ENCODE assay signal across 10 cellular contexts in the genomic region with DNA sequence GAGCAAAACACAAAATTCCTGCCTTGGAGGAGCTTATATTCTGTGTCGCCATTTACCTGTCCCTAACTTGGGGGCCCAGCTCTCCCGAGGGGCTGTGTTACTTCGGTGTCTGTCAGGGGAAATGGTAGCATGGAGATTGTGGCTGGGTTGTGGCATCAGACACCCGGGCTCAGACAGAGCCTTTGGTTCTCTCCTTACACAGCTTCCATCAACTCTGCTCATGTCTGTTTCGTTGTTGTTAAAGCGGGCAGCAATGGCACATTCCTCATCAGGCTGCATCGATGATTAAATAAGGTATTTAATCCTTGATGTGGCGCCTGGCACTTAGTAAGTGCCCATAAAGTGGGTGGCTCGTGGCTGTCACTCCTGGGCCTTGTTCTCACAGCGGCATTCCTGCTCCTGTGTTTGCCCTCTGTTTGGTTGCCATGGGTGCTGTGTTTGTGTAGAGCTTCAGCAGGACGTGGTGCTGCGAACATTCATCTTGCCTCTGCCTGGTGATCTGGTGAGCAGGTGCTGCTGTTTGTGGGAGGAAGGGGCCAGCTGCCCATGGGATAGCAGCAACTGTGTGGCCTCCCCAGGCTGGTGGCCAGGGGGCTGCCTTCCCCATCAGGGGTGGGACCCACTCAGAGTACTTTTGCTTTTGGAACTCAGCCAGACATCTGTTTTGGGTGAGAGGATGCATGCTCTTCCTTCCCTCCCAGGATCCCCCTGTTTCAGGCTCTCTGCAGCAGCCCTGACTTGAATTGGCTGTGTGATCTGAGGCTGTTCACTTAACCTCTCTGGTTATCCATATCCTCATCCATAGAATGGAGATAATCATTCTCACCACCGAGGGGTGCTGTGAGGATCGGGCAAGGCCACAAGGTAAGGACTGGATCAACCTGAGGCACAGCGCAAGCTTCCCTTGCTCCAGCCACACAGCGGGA.
DNase-seq lines count a peak whose midpoint lies in the region; ATAC-seq and TF ChIP-seq lines count a peak whose summit lies in the region.
"Had no signal": no experiment of that assay in that cellular context is flagged by ENCODE, and none has a peak within 500 bp of the region (broad histone marks: within the 10 kb centered on the region; RNA-seq: fewer than 3 reads in every experiment).

No MANE protein-coding gene starts in this region.

- TF ChIP-seq RAD21 in liver (IDR thresholded peaks at IDR 0.05), result peak; percentile 9 to 15

- H3K27me3 ChIP-seq in liver (ENCODE audit: control insufficient read depth in 4 of 4, insufficient read depth in 4 of 4, low read length in 3 of 4), result no peaks in the 10 kb centered on the region

- H3K4me3 Mint-ChIP-seq in stimulated activated naive CD8-positive, alpha-beta T cell treated with anti-CD3 and anti-CD28 coated beads, Interleukin-15, Interleukin-2, amounts not matched to agents 100 ng/mL and 50 ng/mL, for 24 hours, result no peak overlapping the region
- no peak overlapping the region for H3K4me3 Mint-ChIP-seq in brain
- H3K4me3 Mint-ChIP-seq in activated CD8-positive, alpha-beta T cell treated with anti-CD3 and anti-CD28 coated beads, Interleukin-2, amount 10 ng/mL, durations not matched to agents 7 days and 5 days, result no peak overlapping the region

- H3K4me1 ChIP-seq in liver (ENCODE audit: control insufficient read depth in 4 of 4, insufficient read depth in 4 of 4, low read length in 3 of 4), result peaks cover 2 to 42% (median 34%) of the 10 kb centered on the region in 4 donors

- H3K27me3 Mint-ChIP-seq in stimulated activated naive CD8-positive, alpha-beta T cell treated with anti-CD3 and anti-CD28 coated beads, Interleukin-15, Interleukin-2, amounts not matched to agents 100 ng/mL and 50 ng/mL, for 24 hours, result no peaks in the 10 kb centered on the region
- H3K27me3 Mint-ChIP-seq in brain, result peaks cover 5% of the 10 kb centered on the region
- H3K27me3 Mint-ChIP-seq in activated CD8-positive, alpha-beta T cell treated with anti-CD3 and anti-CD28 coated beads, Interleukin-2, amount 10 ng/mL, durations not matched to agents 7 days and 5 days (ENCODE audit: low read depth), result peaks cover 5% of the 10 kb centered on the region

- no peaks in the 10 kb centered on the region for H3K36me3 Mint-ChIP-seq in stimulated activated naive CD8-positive, alpha-beta T cell treated with anti-CD3 and anti-CD28 coated beads, Interleukin-15, Interleukin-2, amounts not matched to agents 100 ng/mL and 50 ng/mL, for 24 hours (ENCODE audit: low read depth)
- no peaks in the 10 kb centered on the region for H3K36me3 Mint-ChIP-seq in brain
- H3K36me3 Mint-ChIP-seq in activated CD8-positive, alpha-beta T cell treated with anti-CD3 and anti-CD28 coated beads, Interleukin-2, amount 10 ng/mL, durations not matched to agents 7 days and 5 days (ENCODE audit: low read depth), result no peaks in the 10 kb centered on the region

- DNase-seq in stimulated activated naive CD8-positive, alpha-beta T cell treated with anti-CD3 and anti-CD28 coated beads, Interleukin-15, Interleukin-2, amounts not matched to agents 100 U/mL and 50 U/mL, for 24 hours, result no peak
- no peak for DNase-seq in activated CD8-positive, alpha-beta T cell treated with anti-CD3 and anti-CD28 coated beads, Interleukin-2, amount 10 ng/mL, durations not matched to agents 7 days and 5 days
- DNase-seq: C1 segment of cervical spinal cord, HCEC 1CT had no signal

- POLR2A ChIA-PET in activated CD8-positive, alpha-beta T cell treated with anti-CD3 and anti-CD28 coated beads, Interleukin-2, amount 10 ng/mL, durations not matched to agents 7 days and 5 days (lab: Charles Lee), result no interaction called here

- H3K9me3 ChIP-seq in liver (ENCODE audit: control insufficient read depth in 4 of 4, low read length in 3 of 4), result no peaks in the 10 kb centered on the region

- TF ChIP-seq CTCF in brain (conservative IDR thresholded peaks at IDR 0.05) (no peak), liver (IDR thresholded peaks at IDR 0.05; ENCODE audit: low read depth, low read length, missing input control) (no peak)

- CTCF ChIA-PET in activated CD8-positive, alpha-beta T cell treated with anti-CD3 and anti-CD28 coated beads, Interleukin-2, amount 10 ng/mL, durations not matched to agents 7 days and 5 days (lab: Charles Lee), result no interaction called here

- no peaks in the 10 kb centered on the region for H3K4me1 Mint-ChIP-seq in stimulated activated naive CD8-positive, alpha-beta T cell treated with anti-CD3 and anti-CD28 coated beads, Interleukin-15, Interleukin-2, amounts not matched to agents 100 ng/mL and 50 ng/mL, for 24 hours (ENCODE audit: low read depth)
- H3K4me1 Mint-ChIP-seq in brain, result peaks cover 34% of the 10 kb centered on the region
- no peaks in the 10 kb centered on the region for H3K4me1 Mint-ChIP-seq in activated CD8-positive, alpha-beta T cell treated with anti-CD3 and anti-CD28 coated beads, Interleukin-2, amount 10 ng/mL, durations not matched to agents 7 days and 5 days (ENCODE audit: low read depth)

- peak overlapping the region; percentile 40 for H3K27ac Mint-ChIP-seq in stimulated activated naive CD8-positive, alpha-beta T cell treated with anti-CD3 and anti-CD28 coated beads, Interleukin-15, Interleukin-2, amounts not matched to agents 100 ng/mL and 50 ng/mL, for 24 hours
- peak overlapping the region in 4 of 5 experiments; percentile 50 to 84 (median 63) for H3K27ac Mint-ChIP-seq in brain
- no peak overlapping the region for H3K27ac Mint-ChIP-seq in activated CD8-positive, alpha-beta T cell treated with anti-CD3 and anti-CD28 coated beads, Interleukin-2, amount 10 ng/mL, durations not matched to agents 7 days and 5 days

- no peak for ATAC-seq in stimulated activated naive CD8-positive, alpha-beta T cell treated with anti-CD3 and anti-CD28 coated beads, Interleukin-15, Interleukin-2, amounts not matched to agents 100 U/mL and 50 U/mL, for 24 hours
- ATAC-seq in GM18502 (IDR thresholded peaks at IDR 0.05; ENCODE audit: poor library complexity, unreplicated experiment) (no peak), GM21737 (IDR thresholded peaks at IDR 0.05; ENCODE audit: unreplicated experiment) (no peak), HG03196 (IDR thresholded peaks at IDR 0.05; ENCODE audit: unreplicated experiment) (no peak)
- no peak for ATAC-seq in activated CD8-positive, alpha-beta T cell treated with anti-CD3 and anti-CD28 coated beads, Interleukin-2, amount 10 ng/mL, durations not matched to agents 7 days and 5 days

- H3K9me3 Mint-ChIP-seq in stimulated activated naive CD8-positive, alpha-beta T cell treated with anti-CD3 and anti-CD28 coated beads, Interleukin-15, Interleukin-2, amounts not matched to agents 100 ng/mL and 50 ng/mL, for 24 hours, result peaks cover 7% of the 10 kb centered on the region
- peaks cover 0 to 8% (median 6%) of the 10 kb centered on the region in 5 experiments for H3K9me3 Mint-ChIP-seq in brain
- H3K9me3 Mint-ChIP-seq in activated CD8-positive, alpha-beta T cell treated with anti-CD3 and anti-CD28 coated beads, Interleukin-2, amount 10 ng/mL, durations not matched to agents 7 days and 5 days (ENCODE audit: insufficient read depth), result no peaks in the 10 kb centered on the region

- H3K9ac ChIP-seq in liver (ENCODE audit: low read depth in 1 of 2, low read length in 2 of 2), result no peak overlapping the region

- peak overlapping the region; percentile 76 to 77 for H3K27ac ChIP-seq in liver (ENCODE audit: low read depth in 1 of 2, low read length in 2 of 2)

- no peak overlapping the region for H3K4me3 ChIP-seq in liver (ENCODE audit: low read depth in 1 of 3, low read length in 3 of 3)

- WGBS in liver, result 68% methylated on average over 16 of the region's 16 CpGs

- no peaks in the 10 kb centered on the region for H3K36me3 ChIP-seq in liver (ENCODE audit: control insufficient read depth in 4 of 4, insufficient read depth in 3 of 4, low read depth in 1 of 4, low read length in 3 of 4)

TF ChIP-seq in liver, 16 proteins besides CTCF, POLR2A, EP300 and RAD21:
- TF ChIP-seq YY1 (IDR thresholded peaks at IDR 0.05), result peak; percentile 17
- peak in 1 of 2 donors; percentile 42 for TF ChIP-seq RXRA (IDR thresholded peaks at IDR 0.05)
- no peak for TF ChIP-seq NR2F2 (IDR thresholded peaks at IDR 0.05)
- no peak for TF ChIP-seq TAF1 (conservative IDR thresholded peaks at IDR 0.05)
- peak; percentile 29 to 61 for TF ChIP-seq HNF4A (conservative IDR thresholded peaks at IDR 0.05)
- TF ChIP-seq, protein P1, sequence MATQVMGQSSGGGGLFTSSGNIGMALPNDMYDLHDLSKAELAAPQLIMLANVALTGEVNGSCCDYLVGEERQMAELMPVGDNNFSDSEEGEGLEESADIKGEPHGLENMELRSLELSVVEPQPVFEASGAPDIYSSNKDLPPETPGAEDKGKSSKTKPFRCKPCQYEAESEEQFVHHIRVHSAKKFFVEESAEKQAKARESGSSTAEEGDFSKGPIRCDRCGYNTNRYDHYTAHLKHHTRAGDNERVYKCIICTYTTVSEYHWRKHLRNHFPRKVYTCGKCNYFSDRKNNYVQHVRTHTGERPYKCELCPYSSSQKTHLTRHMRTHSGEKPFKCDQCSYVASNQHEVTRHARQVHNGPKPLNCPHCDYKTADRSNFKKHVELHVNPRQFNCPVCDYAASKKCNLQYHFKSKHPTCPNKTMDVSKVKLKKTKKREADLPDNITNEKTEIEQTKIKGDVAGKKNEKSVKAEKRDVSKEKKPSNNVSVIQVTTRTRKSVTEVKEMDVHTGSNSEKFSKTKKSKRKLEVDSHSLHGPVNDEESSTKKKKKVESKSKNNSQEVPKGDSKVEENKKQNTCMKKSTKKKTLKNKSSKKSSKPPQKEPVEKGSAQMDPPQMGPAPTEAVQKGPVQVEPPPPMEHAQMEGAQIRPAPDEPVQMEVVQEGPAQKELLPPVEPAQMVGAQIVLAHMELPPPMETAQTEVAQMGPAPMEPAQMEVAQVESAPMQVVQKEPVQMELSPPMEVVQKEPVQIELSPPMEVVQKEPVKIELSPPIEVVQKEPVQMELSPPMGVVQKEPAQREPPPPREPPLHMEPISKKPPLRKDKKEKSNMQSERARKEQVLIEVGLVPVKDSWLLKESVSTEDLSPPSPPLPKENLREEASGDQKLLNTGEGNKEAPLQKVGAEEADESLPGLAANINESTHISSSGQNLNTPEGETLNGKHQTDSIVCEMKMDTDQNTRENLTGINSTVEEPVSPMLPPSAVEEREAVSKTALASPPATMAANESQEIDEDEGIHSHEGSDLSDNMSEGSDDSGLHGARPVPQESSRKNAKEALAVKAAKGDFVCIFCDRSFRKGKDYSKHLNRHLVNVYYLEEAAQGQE (IDR thresholded peaks at IDR 0.05), result peak; percentile 18
- TF ChIP-seq HNF4G (IDR thresholded peaks at IDR 0.05), result no peak
- TF ChIP-seq SP1 (IDR thresholded peaks at IDR 0.05), result peak; percentile 62
